In the genomic region with DNA sequence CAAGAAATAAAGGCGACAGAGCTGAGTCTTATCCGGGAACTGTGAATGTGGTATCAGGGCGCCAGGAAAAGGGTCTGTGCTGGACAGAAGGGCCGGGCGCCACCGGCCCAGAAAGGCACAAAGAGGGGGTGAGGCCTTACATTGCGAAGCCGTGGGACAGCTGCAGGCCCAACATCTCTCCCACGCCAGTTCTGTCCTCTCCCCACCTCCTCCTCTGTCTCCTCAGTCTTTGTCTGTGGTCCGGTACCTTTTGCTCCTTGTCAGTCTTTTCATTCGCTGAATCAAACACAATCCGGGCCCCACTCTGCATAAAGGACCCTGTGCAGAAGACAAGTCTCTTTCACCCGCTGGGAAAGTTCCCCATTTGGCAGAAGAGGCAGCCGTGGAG, we compare ENCODE assay signal across 12 cellular contexts.
DNase-seq lines count a peak whose midpoint lies in the region; ATAC-seq and TF ChIP-seq lines count a peak whose summit lies in the region.
"Had no signal": no experiment of that assay in that cellular context is flagged by ENCODE, and none has a peak within 500 bp of the region (broad histone marks: within the 10 kb centered on the region; RNA-seq: fewer than 3 reads in every experiment).

No MANE protein-coding gene starts in this region.

- no peaks in the 10 kb centered on the region for H3K4me1 ChIP-seq in CD4-positive, CD25-positive, alpha-beta regulatory T cell (ENCODE audit: control insufficient read depth, insufficient read depth, low read length, poor library complexity, severe bottlenecking)
- H3K4me1 ChIP-seq in sigmoid colon, result peaks cover 0 to 88% (median 85%) of the 10 kb centered on the region in 4 donors
- no peaks in the 10 kb centered on the region for H3K4me1 ChIP-seq in PC-9 (replicated peaks; ENCODE audit: insufficient read depth)

- H3K9me2 ChIP-seq in PC-9 (ENCODE audit: insufficient read depth), result no peaks in the 10 kb centered on the region

- BruUV-seq in PC-9 (replicated peaks; lab: Mats Ljungman, UMichigan), result no TSS peak

- H3K36me3 ChIP-seq in CD4-positive, CD25-positive, alpha-beta regulatory T cell (ENCODE audit: control insufficient read depth, insufficient read depth, low read length), result peaks cover 51% of the 10 kb centered on the region
- H3K36me3 ChIP-seq in sigmoid colon, result peaks cover 0 to 6% (median 3%) of the 10 kb centered on the region in 4 donors
- H3K36me3 ChIP-seq in PC-9 (ENCODE audit: low read depth), result no peaks in the 10 kb centered on the region

- H2AFZ ChIP-seq in PC-9, result no peak overlapping the region

- H3K27me3 ChIP-seq in CD4-positive, CD25-positive, alpha-beta regulatory T cell (ENCODE audit: control insufficient read depth, insufficient read depth, low read length), result no peaks in the 10 kb centered on the region
- H3K27me3 ChIP-seq in sigmoid colon (no peaks in the 10 kb centered on the region), PC-9 (ENCODE audit: insufficient read depth, low read depth) (no peaks in the 10 kb centered on the region)

- peaks cover 0 to 30% (median 11%) of the 10 kb centered on the region in 7 donors for H3K9me3 Mint-ChIP-seq in CD4-positive, CD25-positive, alpha-beta regulatory T cell
- H3K9me3 Mint-ChIP-seq in activated T-helper 17 cell treated with anti-CD3 and anti-CD28 coated beads, Interleukin-2, amount 50 U/mL, for 72 hours, result no peaks in the 10 kb centered on the region
- H3K9me3 Mint-ChIP-seq in glutamatergic neuron (ENCODE audit: unreplicated experiment), result peaks cover 19% of the 10 kb centered on the region
- H3K9me3 Mint-ChIP-seq in stimulated activated memory B cell treated with anti-CD40 and anti-IgM and Interleukin-4, amounts not matched to agents 10 μg/mL and 1 μg/mL and 100 μg/mL, for 72 hours, result peaks cover 24% of the 10 kb centered on the region

- POLR2A ChIA-PET in PC-9 (lab: Charles Lee; ENCODE audit: unreplicated experiment), result no interaction called here

- CTCF ChIA-PET in PC-9 (lab: Charles Lee), result no interaction called here

- 93 to 95% methylated on average over 14 of the region's 14 CpGs for WGBS in sigmoid colon, 2 donors

- ATAC-seq in CD4-positive, CD25-positive, alpha-beta regulatory T cell (ENCODE audit: low read depth in 2 of 2), result no peak
- no peak for ATAC-seq in activated T-helper 17 cell treated with anti-CD3 and anti-CD28 coated beads, Interleukin-2, amount 50 U/mL, for 72 hours (replicated peaks)
- ATAC-seq in left colon (no peak), HG03460 (IDR thresholded peaks at IDR 0.05; ENCODE audit: unreplicated experiment) (no peak)
- no peak for ATAC-seq in stimulated activated memory B cell treated with anti-CD40 and anti-IgM and Interleukin-4, amounts not matched to agents 10 μg/mL and 1 μg/mL and 100 μg/mL, for 72 hours
- ATAC-seq: activated naive CD4-positive, alpha-beta T cell treated with anti-CD3 and anti-CD28 coated beads, Interleukin-2, amount 50 U/mL, for 72 hours had no signal

- peak overlapping the region; percentile 56 to 86 (median 83) for H3K27ac Mint-ChIP-seq in CD4-positive, CD25-positive, alpha-beta regulatory T cell
- H3K27ac Mint-ChIP-seq in activated T-helper 17 cell treated with anti-CD3 and anti-CD28 coated beads, Interleukin-2, amount 50 U/mL, for 72 hours, result peak overlapping the region; percentile 83
- peak overlapping the region; percentile 35 for H3K27ac Mint-ChIP-seq in glutamatergic neuron (ENCODE audit: unreplicated experiment)
- H3K27ac Mint-ChIP-seq in stimulated activated memory B cell treated with anti-CD40 and anti-IgM and Interleukin-4, amounts not matched to agents 10 μg/mL and 1 μg/mL and 100 μg/mL, for 72 hours, result no peak overlapping the region

- DNase-seq in CD4-positive, CD25-positive, alpha-beta regulatory T cell, result no peak
- no peak for DNase-seq in glutamatergic neuron
- no peak for DNase-seq in sigmoid colon
- no peak for DNase-seq in left colon
- DNase-seq in PC-9, result no peak
- DNase-seq: activated CD4-positive, CD25-positive, alpha-beta regulatory T cell; mammary epithelial cell; MV-4-11 had no signal

- peaks cover 53% of the 10 kb centered on the region for H3K36me3 Mint-ChIP-seq in CD4-positive, CD25-positive, alpha-beta regulatory T cell
- peaks cover 96% of the 10 kb centered on the region for H3K36me3 Mint-ChIP-seq in activated T-helper 17 cell treated with anti-CD3 and anti-CD28 coated beads, Interleukin-2, amount 50 U/mL, for 72 hours (ENCODE audit: low read depth)
- peaks cover 29% of the 10 kb centered on the region for H3K36me3 Mint-ChIP-seq in glutamatergic neuron (ENCODE audit: unreplicated experiment)
- H3K36me3 Mint-ChIP-seq in stimulated activated memory B cell treated with anti-CD40 and anti-IgM and Interleukin-4, amounts not matched to agents 10 μg/mL and 1 μg/mL and 100 μg/mL, for 72 hours, result peaks cover 17% of the 10 kb centered on the region

- intact Hi-C loops in sigmoid colon (cut with DNase I), result loop anchor here (5.0 to 10.0 kb wide), 3 partner anchors 196 to 288 kb away; no protein-coding TSS in a partner anchor
- intact Hi-C loops in left colon (cut with DNase I, micrococcal nuclease), result no loop called here
- intact Hi-C loops in PC-9 (cut with micrococcal nuclease; ENCODE audit: unreplicated experiment), result no loop called here

- no peak overlapping the region for H3K27ac ChIP-seq in CD4-positive, CD25-positive, alpha-beta regulatory T cell (ENCODE audit: insufficient read depth, low read length, poor library complexity, severe bottlenecking)
- H3K27ac ChIP-seq in sigmoid colon (peak overlapping the region; percentile 68 to 95 (median 86)), PC-9 (no peak overlapping the region)

- H3K4me1 Mint-ChIP-seq in CD4-positive, CD25-positive, alpha-beta regulatory T cell, result peaks cover 17 to 41% (median 31%) of the 10 kb centered on the region in 4 donors
- peaks cover 27% of the 10 kb centered on the region for H3K4me1 Mint-ChIP-seq in activated T-helper 17 cell treated with anti-CD3 and anti-CD28 coated beads, Interleukin-2, amount 50 U/mL, for 72 hours
- peaks cover 10% of the 10 kb centered on the region for H3K4me1 Mint-ChIP-seq in glutamatergic neuron (ENCODE audit: low read depth, unreplicated experiment)
- no peaks in the 10 kb centered on the region for H3K4me1 Mint-ChIP-seq in stimulated activated memory B cell treated with anti-CD40 and anti-IgM and Interleukin-4, amounts not matched to agents 10 μg/mL and 1 μg/mL and 100 μg/mL, for 72 hours

- H3K4me3 Mint-ChIP-seq in CD4-positive, CD25-positive, alpha-beta regulatory T cell, result no peak overlapping the region
- H3K4me3 Mint-ChIP-seq in activated T-helper 17 cell treated with anti-CD3 and anti-CD28 coated beads, Interleukin-2, amount 50 U/mL, for 72 hours, result no peak overlapping the region
- no peak overlapping the region for H3K4me3 Mint-ChIP-seq in glutamatergic neuron (ENCODE audit: unreplicated experiment)
- H3K4me3 Mint-ChIP-seq in stimulated activated memory B cell treated with anti-CD40 and anti-IgM and Interleukin-4, amounts not matched to agents 10 μg/mL and 1 μg/mL and 100 μg/mL, for 72 hours, result no peak overlapping the region

- TF ChIP-seq CTCF in glutamatergic neuron (IDR thresholded peaks at IDR 0.05; ENCODE audit: partially characterized antibody, unreplicated experiment), result no peak
- no peak for TF ChIP-seq CTCF in sigmoid colon (IDR thresholded peaks at IDR 0.05)
- no peak for TF ChIP-seq CTCF in PC-9 (conservative IDR thresholded peaks at IDR 0.05)

- H3K79me2 ChIP-seq in PC-9 (ENCODE audit: low read depth), result no peaks in the 10 kb centered on the region

- no peaks in the 10 kb centered on the region for H4K20me1 ChIP-seq in PC-9 (ENCODE audit: insufficient read depth)

- no peak for TF ChIP-seq POLR2A in sigmoid colon (IDR thresholded peaks at IDR 0.05)

- peaks cover 12 to 18% of the 10 kb centered on the region in 2 experiments for H3K9me3 ChIP-seq in CD4-positive, CD25-positive, alpha-beta regulatory T cell (ENCODE audit: control insufficient read depth in 2 of 2, low read length in 2 of 2)
- H3K9me3 ChIP-seq in sigmoid colon (no peaks in the 10 kb centered on the region), PC-9 (ENCODE audit: insufficient read depth, low read depth) (no peaks in the 10 kb centered on the region)

- H3K27me3 Mint-ChIP-seq in CD4-positive, CD25-positive, alpha-beta regulatory T cell, result no peaks in the 10 kb centered on the region
- no peaks in the 10 kb centered on the region for H3K27me3 Mint-ChIP-seq in activated T-helper 17 cell treated with anti-CD3 and anti-CD28 coated beads, Interleukin-2, amount 50 U/mL, for 72 hours
- H3K27me3 Mint-ChIP-seq in glutamatergic neuron (ENCODE audit: unreplicated experiment), result peaks cover 4% of the 10 kb centered on the region
- no peaks in the 10 kb centered on the region for H3K27me3 Mint-ChIP-seq in stimulated activated memory B cell treated with anti-CD40 and anti-IgM and Interleukin-4, amounts not matched to agents 10 μg/mL and 1 μg/mL and 100 μg/mL, for 72 hours

- TF ChIP-seq EP300 in sigmoid colon (IDR thresholded peaks at IDR 0.05), result no peak

- H3F3A ChIP-seq in PC-9 (ENCODE audit: insufficient read depth, low read depth), result no peaks in the 10 kb centered on the region

- no peak overlapping the region for H3K4me3 ChIP-seq in CD4-positive, CD25-positive, alpha-beta regulatory T cell (ENCODE audit: low read depth, low read length)
- no peak overlapping the region for H3K4me3 ChIP-seq in sigmoid colon
- H3K4me3 ChIP-seq in PC-9, result no peak overlapping the region

- no peak overlapping the region for H3K4me2 ChIP-seq in PC-9

Comparison
In these comparisons a context has a peak if more than half of its experiments do, and no peak if none do; other contexts are left out.
1. H3K27ac ChIP-seq: peak in sigmoid colon (4 of 4); none in CD4-positive, CD25-positive, alpha-beta regulatory T cell (single experiment) and PC-9 (single experiment).